In genomic region chr2:168490916-168491605, GRCh38 we compare ENCODE assay signal across 7 cellular contexts. TPM values are rescaled to one million over a fixed set of nuclear protein-coding genes. Genes with fewer than 3 reads are reported as not detected.
DNase-seq lines count a peak whose midpoint lies in the region; ATAC-seq and TF ChIP-seq lines count a peak whose summit lies in the region.

No MANE protein-coding gene starts in this region.

- H3F3A ChIP-seq in smooth muscle cell (ENCODE audit: low read depth): no peaks in the 10 kb centered on the region

- TF ChIP-seq CTCF in Peyer's patch (IDR thresholded peaks at IDR 0.05): no peak
- TF ChIP-seq CTCF in smooth muscle cell (IDR thresholded peaks at IDR 0.05; ENCODE audit: borderline replicate concordance, insufficient read depth, poor library complexity, severe bottlenecking): no peak

- H3K36me3 ChIP-seq in Peyer's patch: no peaks in the 10 kb centered on the region
- no peaks in the 10 kb centered on the region for H3K36me3 ChIP-seq in smooth muscle cell (ENCODE audit: low read depth)

- H3K4me1 ChIP-seq in Peyer's patch: peaks cover 0 to 18% (median 0%) of the 10 kb centered on the region in 4 donors
- H3K4me1 ChIP-seq in smooth muscle cell (ENCODE audit: low read depth): peaks cover 18% of the 10 kb centered on the region

- peak overlapping the region in 1 of 4 donors; percentile 17 for H3K4me3 ChIP-seq in Peyer's patch
- peak overlapping the region; percentile 11 for H3K4me3 ChIP-seq in smooth muscle cell

- peak; percentile 22 for ATAC-seq in GM21717 (IDR thresholded peaks at IDR 0.05; ENCODE audit: unreplicated experiment)
- ATAC-seq in HG02588 (IDR thresholded peaks at IDR 0.05; ENCODE audit: unreplicated experiment): no peak
- ATAC-seq in HG02870 (IDR thresholded peaks at IDR 0.05; ENCODE audit: unreplicated experiment): no peak

- H3K9ac ChIP-seq in smooth muscle cell (ENCODE audit: low read depth): no peak overlapping the region

- H3K4me2 ChIP-seq in smooth muscle cell: peak overlapping the region; percentile 66

- H2AFZ ChIP-seq in smooth muscle cell (ENCODE audit: low read depth): no peak overlapping the region

- H3K9me3 ChIP-seq in Peyer's patch (no peaks in the 10 kb centered on the region), smooth muscle cell (replicated peaks; ENCODE audit: low read depth) (no peaks in the 10 kb centered on the region)

- DNase-seq in Peyer's patch: no peak
- peak; percentile 57 to 60 for DNase-seq in erythroblast (lab: John Stamatoyannopoulos, UW)
- DNase-seq in smooth muscle cell (lab: John Stamatoyannopoulos, UW; ENCODE audit: unreplicated experiment): no peak
- no peak for DNase-seq in NCI-H128 (lab: John Stamatoyannopoulos, UW; ENCODE audit: unreplicated experiment)

- H3K27me3 ChIP-seq in Peyer's patch (no peaks in the 10 kb centered on the region), smooth muscle cell (ENCODE audit: low read depth) (no peaks in the 10 kb centered on the region)

- WGBS in smooth muscle cell (ENCODE audit: low lambda C conversion rate): 66% methylated on average over 4 of the region's 4 CpGs

- TF ChIP-seq POLR2A in Peyer's patch (IDR thresholded peaks at IDR 0.05): no peak
- TF ChIP-seq POLR2A in erythroblast (IDR thresholded peaks at IDR 0.05; ENCODE audit: low read length): peak; percentile 24

- H3K27ac ChIP-seq in Peyer's patch: peak overlapping the region in 3 of 4 donors; percentile 15 to 42 (median 36)
- peak overlapping the region; percentile 60 for H3K27ac ChIP-seq in smooth muscle cell (ENCODE audit: low read depth)

- H3K79me2 ChIP-seq in smooth muscle cell (ENCODE audit: low read depth): peaks cover 40% of the 10 kb centered on the region

- H4K20me1 ChIP-seq in smooth muscle cell (ENCODE audit: low read depth): peaks cover 26% of the 10 kb centered on the region

RNA-seq across cellular contexts. Expression of gene CERS6, which starts 35.0 kb away (rescaled TPM):
- total RNA-seq in Peyer's patch: 100 to 1,000 TPM in 1 of 4 donors, 10 to 100 TPM in 3; 28.1 to 110 (median 96.7) TPM
- 26.6 and 28.1 TPM in 2 replicates for total RNA-seq in smooth muscle cell
- polyA plus RNA-seq in smooth muscle cell: 9.2 and 10.7 TPM in 2 replicates

Comparison
In these comparisons a context has a peak if more than half of its experiments do, and no peak if none do; other contexts are left out.
1. DNase-seq: peak in erythroblast (2 of 2); none in Peyer's patch (0 of 3), smooth muscle cell (single experiment) and NCI-H128 (single experiment).